ENCODE assay signal across 14 cellular contexts in the genomic region with DNA sequence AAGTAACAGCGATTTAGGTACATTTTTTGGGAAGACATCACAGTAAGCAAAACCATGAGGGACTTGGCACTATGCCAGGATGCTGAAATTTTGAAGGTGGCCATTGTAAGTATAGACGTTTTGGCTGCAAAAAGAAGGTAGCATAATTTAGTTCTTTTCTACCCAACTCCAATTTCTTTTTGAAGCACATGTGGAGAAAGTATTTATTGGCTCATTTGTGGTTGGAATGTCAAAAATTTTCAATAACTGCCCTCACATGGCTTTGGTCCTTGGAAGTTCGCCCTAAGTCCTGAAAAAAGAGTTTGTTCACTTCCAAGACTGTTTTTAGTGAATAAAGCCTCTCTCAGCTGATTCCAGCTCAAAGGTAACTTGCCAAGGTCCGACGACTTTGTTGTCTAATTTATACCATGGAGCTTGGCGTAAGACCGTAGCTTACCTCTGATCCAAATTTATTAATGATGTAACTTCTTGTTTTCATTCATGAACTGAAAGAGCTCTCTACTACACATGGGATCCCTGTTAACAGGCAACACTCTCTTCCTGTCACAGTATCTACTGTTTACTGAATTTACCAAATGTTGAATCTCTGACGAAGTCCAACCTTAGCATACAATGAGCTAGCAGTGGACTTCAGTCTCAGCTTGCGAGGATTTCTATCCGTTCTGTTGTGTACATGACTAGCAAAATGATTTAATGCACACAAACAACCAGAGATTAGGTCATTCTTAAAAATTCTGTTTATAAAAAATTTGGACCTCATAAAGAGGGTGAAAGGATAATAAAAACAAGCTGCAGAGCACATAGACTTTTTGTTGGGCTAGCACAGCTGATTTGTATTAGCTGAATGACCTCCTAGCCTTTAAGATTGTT. TPM values are rescaled to one million over a fixed set of nuclear protein-coding genes. Genes with fewer than 3 reads are reported as not detected.
DNase-seq lines count a peak whose midpoint lies in the region; ATAC-seq, FAIRE-seq and TF ChIP-seq lines count a peak whose summit lies in the region.
"Had no signal": no experiment of that assay in that cellular context is flagged by ENCODE, and none has a peak within 500 bp of the region (broad histone marks: within the 10 kb centered on the region; RNA-seq: fewer than 3 reads in every experiment).

No MANE protein-coding gene starts in this region.

- ATAC-seq in K562 (no peak), GM19463 (IDR thresholded peaks at IDR 0.05; ENCODE audit: unreplicated experiment) (no peak), mucosa of descending colon (no peak), GM18517 (IDR thresholded peaks at IDR 0.05; ENCODE audit: unreplicated experiment) (no peak)

- H3K27me3 ChIP-seq in K562 (ENCODE audit: control insufficient read depth in 2 of 2, insufficient read depth in 2 of 2, low read length in 2 of 2) (peaks cover 0 to 8% of the 10 kb centered on the region in 2 experiments; a peak in 2 of 5 replicates), stomach (no peaks in the 10 kb centered on the region)
- H3K27me3 ChIP-seq: vagina had no signal

- CTCF ChIA-PET in K562 (lab: Yijun Ruan, JAX; ENCODE audit: low intra/inter-chr PET ratio): no interaction called here

- H4K20me1 ChIP-seq in K562 (replicated peaks; ENCODE audit: control insufficient read depth, insufficient read depth, low read length): no peaks in the 10 kb centered on the region

- no TSS peak for BruUV-seq in K562 (replicated peaks; lab: Mats Ljungman, UMichigan)

- FAIRE-seq in K562 (lab: Jason Lieb, UNC) (no peak), GM12892 (lab: Jason Lieb, UNC) (no peak)
- FAIRE-seq: GM18507 had no signal

- DNase-seq in HCEC 1CT: peak; percentile 65
- no peak for DNase-seq in K562 (ENCODE audit: extremely low read depth in 1 of 4, low spot score in 3 of 4)
- peak; percentile 21 for DNase-seq in inferior parietal cortex (ENCODE audit: extremely low spot score)
- DNase-seq in stomach: no peak
- DNase-seq in GM12892 (ENCODE audit: insufficient read length): no peak
- DNase-seq in mucosa of descending colon: no peak
- DNase-seq: DMS53, KG1, mammary epithelial cell, NCI-H2029 treated with DMSO at 0.1 percent for 48 hours had no signal

- no peak overlapping the region for H2AFZ ChIP-seq in K562 (ENCODE audit: low read depth, low read length)

- intact Hi-C loops in K562 (cut with micrococcal nuclease) (no loop called here), stomach (cut with DNase I; ENCODE audit: low total_unique reads) (no loop called here), mucosa of descending colon (cut with DNase I, micrococcal nuclease) (no loop called here)

- H3K9me3 ChIP-seq in K562 (replicated peaks; ENCODE audit: control insufficient read depth, insufficient read depth, low read depth, low read length) (no peaks in the 10 kb centered on the region), stomach (no peaks in the 10 kb centered on the region), mucosa of descending colon (no peaks in the 10 kb centered on the region)
- H3K9me3 ChIP-seq: vagina had no signal

- no peaks in the 10 kb centered on the region for H3K79me2 ChIP-seq in K562 (ENCODE audit: control insufficient read depth, insufficient read depth, low read length)

- H3K4me1 ChIP-seq in K562 (replicated peaks in 1 of 2; ENCODE audit: control insufficient read depth in 2 of 2, insufficient read depth in 2 of 2, low read length in 2 of 2) (no peaks in the 10 kb centered on the region), stomach (peaks cover 7 to 35% (median 18%) of the 10 kb centered on the region in 4 donors), mucosa of descending colon (ENCODE audit: low read depth) (no peaks in the 10 kb centered on the region)
- H3K4me1 ChIP-seq: vagina had no signal

- no peak overlapping the region for H3K9ac ChIP-seq in K562 (ENCODE audit: insufficient read depth in 1 of 2, low read depth in 2 of 2, low read length in 2 of 2)

- POLR2A ChIA-PET in K562 (lab: Yijun Ruan, JAX): interaction anchor here (0.5 kb wide), 1 partner anchor 1426 kb away, joined by 3 read pairs; no protein-coding TSS in a partner anchor

- TF ChIP-seq RAD21 in K562 (CRISPR knock-in tag; conservative IDR thresholded peaks at IDR 0.05 in 1 of 2, IDR thresholded peaks at IDR 0.05 in 1 of 2): 0 out of 4 replicates have a peak, but pooled peaks of 1 of the 2 experiments have one; percentile 6

- in situ Hi-C loops in K562 (cut with MboI): no loop called here

- 2% methylated on average over 10 of the region's 10 CpGs for WGBS in K562 (ENCODE audit: insufficient coverage, low coverage, missing lambda C conversion rate)
- 37 to 52% (median 48%) methylated on average over 10 of the region's 10 CpGs for WGBS in stomach, 5 donors

- H3K36me3 ChIP-seq in K562 (ENCODE audit: control insufficient read depth, insufficient read depth, low read length) (no peaks in the 10 kb centered on the region), stomach (peaks cover 0 to 9% (median 3%) of the 10 kb centered on the region in 4 donors), mucosa of descending colon (ENCODE audit: low read depth) (no peaks in the 10 kb centered on the region)
- H3K36me3 ChIP-seq: vagina had no signal

- no peak overlapping the region for H3K4me3 ChIP-seq in K562
- no peak overlapping the region for H3K4me3 ChIP-seq in stomach
- no peak overlapping the region for H3K4me3 ChIP-seq in mucosa of descending colon
- H3K4me3 ChIP-seq: vagina had no signal

- H3K27ac ChIP-seq in K562 (ENCODE audit: extremely low read depth, low read depth, low read length) (no peak overlapping the region), stomach (peak overlapping the region in 3 of 5 donors; percentile 11 to 44 (median 35))
- H3K27ac ChIP-seq: vagina had no signal

- TF ChIP-seq EP300 in K562 (IDR thresholded peaks at IDR 0.05; ENCODE audit: low read length): no peak
- no peak for TF ChIP-seq EP300 in stomach (IDR thresholded peaks at IDR 0.05)

- TF ChIP-seq CTCF in K562 (IDR thresholded peaks at IDR 0.05 in 2 of 3, conservative IDR thresholded peaks at IDR 0.05 in 1 of 3; ENCODE audit: insufficient read depth in 2 of 3, low read depth in 1 of 3, low read length in 3 of 3): no peak
- no peak for TF ChIP-seq CTCF in stomach (IDR thresholded peaks at IDR 0.05)
- no peak for TF ChIP-seq CTCF in mucosa of descending colon (IDR thresholded peaks at IDR 0.05)

- no peaks in the 10 kb centered on the region for H3K9me1 ChIP-seq in K562 (ENCODE audit: control insufficient read depth, insufficient read depth, low read length)

- no peak overlapping the region for H3K4me2 ChIP-seq in K562 (ENCODE audit: insufficient read depth, low read length)

- TF ChIP-seq POLR2A in K562 (conservative IDR thresholded peaks at IDR 0.05) (no peak), stomach (IDR thresholded peaks at IDR 0.05) (no peak), GM12892 (IDR thresholded peaks at IDR 0.05; ENCODE audit: low read depth, low read length) (no peak)

TF ChIP-seq in K562, 482 proteins besides CTCF, POLR2A, EP300 and RAD21:
- TF ChIP-seq NFIC (IDR thresholded peaks at IDR 0.05) (peak; percentile 99), NFIX (CRISPR knock-in tag; IDR thresholded peaks at IDR 0.05; ENCODE audit: low read depth) (peak; percentile 95), NR3C1 (CRISPR knock-in tag; IDR thresholded peaks at IDR 0.05) (no peak)
TF ChIP-seq in K562: peak in this region for 2.

RNA-seq across cellular contexts. Expression of a gene that starts 49.0 kb away (rescaled TPM):
- not detected in 2 replicates for total RNA-seq in K562 (2011; cell fraction: chromatin; rRNA removed; ENCODE audit: low replicate concordance)
- not detected in 2 replicates for total RNA-seq in K562 (2011; cell fraction: nucleolus; rRNA removed)
- not detected in 2 replicates for total RNA-seq in K562 (2011; cell fraction: nucleoplasm; rRNA removed)
- total RNA-seq in K562 (2014; rRNA removed) (not detected in 2 replicates), K562 (2014; rRNA removed; fragmentation: Illumina TruSeq; extraction: Trizol) (not detected in 2 replicates), K562 (2015; rRNA removed; fragmentation: Illumina TruSeq; extraction: Trizol) (not detected in 2 replicates), K562 (2021) (0.04 and 0.38 TPM in 2 replicates), stomach (100 to 1,000 TPM in 1 of 5 donors, 10 to 100 TPM in 4; 10.7 to 142 (median 75.3) TPM), mucosa of descending colon (100 to 1,000 TPM in 1 of 3 donors, 10 to 100 TPM in 1, 1 to 10 TPM in 1; 8.1 to 154 (median 18.3) TPM)
- polyA plus RNA-seq in K562 (2011; rRNA removed) (not detected in 2 replicates), K562 (2014; fragmentation: Illumina TruSeq; extraction: Trizol) (not detected in 2 replicates), K562 (2014; fragmentation: Nextera tagmentation; extraction: Ambion mirVana) (not detected), K562 (2014; rRNA removed) (not detected in 2 replicates), stomach (10 to 100 TPM; 16.2 to 26.4 (median 17.9) TPM)
- 0.06 TPM in 1 of 2 replicates, not detected in the other for polyA plus RNA-seq in K562 (2011; cell fraction: cytosol; rRNA removed)
- polyA plus RNA-seq in K562 (2011; cell fraction: nucleus; rRNA removed): not detected in 2 replicates
- polyA plus RNA-seq in K562 (2012): not detected in 2 replicates
- polyA minus RNA-seq in K562 (2011; rRNA and poly(A)+ RNA removed): not detected in 2 replicates
- polyA minus RNA-seq in K562 (2011; cell fraction: cytosol; rRNA and poly(A)+ RNA removed): not detected in 2 replicates
- polyA minus RNA-seq in K562 (2011; cell fraction: nucleus; rRNA and poly(A)+ RNA removed): not detected in 2 replicates
- 0.45 TPM for polyA plus RNA-seq in GM12892 (2012; ENCODE audit: missing spikeins)

Comparison
In these comparisons a context has a peak if more than half of its experiments do, and no peak if none do; other contexts are left out.
1. DNase-seq: peak in HCEC 1CT (single experiment) and inferior parietal cortex (single experiment); none in K562 (0 of 4), stomach (single experiment), GM12892 (single experiment) and mucosa of descending colon (0 of 3).
2. RNA of a gene that starts 49.0 kb away (total RNA-seq): 10.7 to 142 TPM in stomach and 8.1 to 154 TPM in mucosa of descending colon; 0.04 to 0.38 TPM in K562; every median in the first group is over 4 times any median in the second.